8 cellular contexts compared by ENCODE assay signal in genomic region chr11:64762277-64762915, GRCh38. TPM values are rescaled to one million over a fixed set of nuclear protein-coding genes. Genes with fewer than 3 reads are reported as not detected.
A peak's percentile ranks its signal among the peaks of the same experiment; 100 is the strongest.
DNase-seq lines count a peak whose midpoint lies in the region; ATAC-seq and TF ChIP-seq lines count a peak whose summit lies in the region.

No MANE protein-coding gene starts in this region.

- H3K9me2 ChIP-seq in GM23338 (ENCODE audit: insufficient read depth), result no peaks in the 10 kb centered on the region

- peak overlapping the region; percentile 93 for H3K27ac Mint-ChIP-seq in GM23338

- 84 to 87% methylated on average over 7 to 8 of the region's 10 CpGs for WGBS in mesodermal cell (ENCODE audit: insufficient coverage in 2 of 2), 2 experiments

- CTCF ChIA-PET in A673 (lab: Charles Lee), result no interaction called here

- H3K27ac ChIP-seq in A673 (ENCODE audit: low read depth, low read length, poor library complexity, severe bottlenecking) (peak overlapping the region; percentile 60), GM23338 (ENCODE audit: low read depth) (peak overlapping the region; percentile 96), angular gyrus (ENCODE audit: low read depth, low read length) (peak overlapping the region; percentile 4), mesodermal cell (ENCODE audit: low read depth, low read length, severe bottlenecking) (peak overlapping the region; percentile 29), colonic mucosa (no peak overlapping the region)

- H4K20me1 ChIP-seq in GM23338 (replicated peaks; ENCODE audit: insufficient read depth), result peaks cover 18% of the 10 kb centered on the region

- H3K4me3 ChIP-seq in A673 (ENCODE audit: low read depth, low read length, poor library complexity, severe bottlenecking) (no peak overlapping the region), GM23338 (peak overlapping the region; percentile 40), mesodermal cell (ENCODE audit: extremely low read depth, insufficient read depth, low read length, poor library complexity, severe bottlenecking) (no peak overlapping the region), colonic mucosa (no peak overlapping the region)

- H3K27me3 Mint-ChIP-seq in GM23338 (ENCODE audit: insufficient read depth, low read depth, poor library complexity), result peaks cover 44% of the 10 kb centered on the region

- H3K4me2 ChIP-seq in GM23338, result peak overlapping the region; percentile 76

- BruUV-seq in A673 (replicated peaks; lab: Mats Ljungman, UMichigan), result no TSS peak

- H3K4me1 ChIP-seq in A673 (ENCODE audit: insufficient read depth, low read length, poor library complexity, severe bottlenecking) (peaks cover 30% of the 10 kb centered on the region), GM23338 (ENCODE audit: insufficient read depth) (peaks cover 66% of the 10 kb centered on the region), mesodermal cell (ENCODE audit: control insufficient read depth, insufficient read depth, low read length, poor library complexity, severe bottlenecking) (peaks cover 55% of the 10 kb centered on the region), colonic mucosa (peaks cover 7% of the 10 kb centered on the region)

- no peaks in the 10 kb centered on the region for H3K27me3 ChIP-seq in A673 (replicated peaks; ENCODE audit: insufficient read depth, low read depth, low read length, poor library complexity)
- H3K27me3 ChIP-seq in GM23338 (ENCODE audit: insufficient read depth), result no peaks in the 10 kb centered on the region
- H3K27me3 ChIP-seq in colonic mucosa, result no peaks in the 10 kb centered on the region

- peaks cover 55% of the 10 kb centered on the region for H3F3A ChIP-seq in GM23338 (replicated peaks; ENCODE audit: low read depth)

- peaks cover 13% of the 10 kb centered on the region; the same call in 1 of the 2 replicates for H3K79me2 ChIP-seq in GM23338 (replicated peaks; ENCODE audit: insufficient read depth)

- POLR2A ChIA-PET in A673 (lab: Charles Lee; ENCODE audit: low non-redundant PET), result interaction anchor here (1.0 kb wide), 1 partner anchor 12 kb away, joined by 3 read pairs; no protein-coding TSS in a partner anchor

- no peak overlapping the region for H2AFZ ChIP-seq in GM23338

- H3K36me3 ChIP-seq in A673 (ENCODE audit: insufficient read depth, low read length, poor library complexity, severe bottlenecking), result peaks cover 50% of the 10 kb centered on the region
- H3K36me3 ChIP-seq in GM23338 (ENCODE audit: insufficient read depth), result peaks cover 14% of the 10 kb centered on the region
- peaks cover 53% of the 10 kb centered on the region for H3K36me3 ChIP-seq in mesodermal cell (ENCODE audit: control insufficient read depth, insufficient read depth, low read length)
- H3K36me3 ChIP-seq in colonic mucosa, result peaks cover 26% of the 10 kb centered on the region

- no peaks in the 10 kb centered on the region; the same call in 1 of the 3 replicates for H3K9me3 Mint-ChIP-seq in GM23338

- H3K9me3 ChIP-seq in A673 (ENCODE audit: low read depth, low read length, poor library complexity, severe bottlenecking) (no peaks in the 10 kb centered on the region), mesodermal cell (ENCODE audit: control insufficient read depth, low read length) (no peaks in the 10 kb centered on the region), colonic mucosa (no peaks in the 10 kb centered on the region)

- no peak overlapping the region for H3K9ac ChIP-seq in colonic mucosa (ENCODE audit: low read depth in 2 of 2, low read length in 2 of 2)

- peaks cover 83% of the 10 kb centered on the region for H3K4me1 Mint-ChIP-seq in GM23338

- peaks cover 48% of the 10 kb centered on the region for H3K36me3 Mint-ChIP-seq in GM23338 (ENCODE audit: low read depth)

- peak overlapping the region; percentile 51 for H3K4me3 Mint-ChIP-seq in GM23338

- DNase-seq in A673 (ENCODE audit: low spot score) (no peak), GM23338 (ENCODE audit: low spot score) (peak; percentile 77), colonic mucosa (no peak), NCI-H2196 (lab: John Stamatoyannopoulos, UW; ENCODE audit: unreplicated experiment) (no peak), dedifferentiated amniotic fluid mesenchymal stem cell (ENCODE audit: extremely low spot score) (no peak), SIG-M5 (lab: John Stamatoyannopoulos, UW) (no peak)

- intact Hi-C loops in A673 (cut with micrococcal nuclease; ENCODE audit: unreplicated experiment) (no loop called here), colonic mucosa (cut with DNase I) (no loop called here)

- TF ChIP-seq CTCF in A673 (conservative IDR thresholded peaks at IDR 0.05; ENCODE audit: low read depth, low read length), result no peak
- TF ChIP-seq CTCF in GM23338 (conservative IDR thresholded peaks at IDR 0.05; ENCODE audit: low read depth in 2 of 2), result no peak
- TF ChIP-seq CTCF in colonic mucosa (IDR thresholded peaks at IDR 0.05), result no peak

- ATAC-seq in GM23338, result peak; percentile 40

TF ChIP-seq in GM23338, 12 proteins besides CTCF, POLR2A, EP300 and RAD21:
- no peak for TF ChIP-seq NANOG (IDR thresholded peaks at IDR 0.05; ENCODE audit: borderline replicate concordance)
- no peak for TF ChIP-seq ETS1 (IDR thresholded peaks at IDR 0.05)
- 0 out of 2 replicates have a peak, but pooled peaks have one; percentile 29 for TF ChIP-seq POLR2AphosphoS5 (IDR thresholded peaks at IDR 0.05; ENCODE audit: low read depth)

RNA-seq across cellular contexts. Expression of gene PYGM, which starts 2.6 kb away (rescaled TPM):
- total RNA-seq in A673 (2021) (2.4 and 2.9 TPM in 2 replicates), colonic mucosa (1 to 10 TPM; 1.6 to 2.7 TPM)
- total RNA-seq in GM23338 (2014; rRNA removed; shearing (Covaris generic)), result 3.9 and 4.4 TPM in 2 replicates
- polyA plus RNA-seq in GM23338 (2016; fragmentation: Nextera tagmentation; extraction: Ambion mirVana), result 1.5 and 2.8 TPM in 2 replicates
- polyA plus RNA-seq in mesodermal cell (2013, experiment 1 of 2), result 1.4 TPM
- 1.3 TPM for polyA plus RNA-seq in mesodermal cell (2013, experiment 2 of 2)

RNA-seq across cellular contexts. Expression of gene SF1, which starts 15.9 kb away (rescaled TPM):
- 467 and 472 TPM in 2 replicates for total RNA-seq in A673 (2021)
- total RNA-seq in GM23338 (2014; rRNA removed; shearing (Covaris generic)), result 235 and 252 TPM in 2 replicates
- polyA plus RNA-seq in GM23338 (2016; fragmentation: Nextera tagmentation; extraction: Ambion mirVana), result 76.9 and 82.9 TPM in 2 replicates
- 142 TPM for polyA plus RNA-seq in mesodermal cell (2013, experiment 1 of 2)
- 144 TPM for polyA plus RNA-seq in mesodermal cell (2013, experiment 2 of 2)
- 100 to 1,000 TPM; 164 to 220 TPM for total RNA-seq in colonic mucosa

RNA-seq across cellular contexts. Expression of gene RASGRP2, which starts 18.5 kb away (rescaled TPM):
- total RNA-seq in A673 (2021) (2.0 and 3.5 TPM in 2 replicates), colonic mucosa (1 to 10 TPM; 2.8 to 3.5 TPM)
- total RNA-seq in GM23338 (2014; rRNA removed; shearing (Covaris generic)), result 30.1 and 34.4 TPM in 2 replicates
- 50.4 and 60.5 TPM in 2 replicates for polyA plus RNA-seq in GM23338 (2016; fragmentation: Nextera tagmentation; extraction: Ambion mirVana)
- 18.7 TPM for polyA plus RNA-seq in mesodermal cell (2013, experiment 1 of 2)
- polyA plus RNA-seq in mesodermal cell (2013, experiment 2 of 2), result 14.0 TPM

RNA-seq across cellular contexts. Expression of gene NRXN2, which starts 39.4 kb away (rescaled TPM):
- total RNA-seq in A673 (2021) (5.0 and 6.1 TPM in 2 replicates), colonic mucosa (1 to 10 TPM; 2.2 to 5.4 TPM)
- total RNA-seq in GM23338 (2014; rRNA removed; shearing (Covaris generic)), result 17.0 and 22.1 TPM in 2 replicates
- 3.4 and 5.7 TPM in 2 replicates for polyA plus RNA-seq in GM23338 (2016; fragmentation: Nextera tagmentation; extraction: Ambion mirVana)
- 9.7 TPM for polyA plus RNA-seq in mesodermal cell (2013, experiment 1 of 2)
- 5.8 TPM for polyA plus RNA-seq in mesodermal cell (2013, experiment 2 of 2)

RNA-seq across cellular contexts. Expression of gene MAP4K2, which starts 40.6 kb away (rescaled TPM):
- total RNA-seq in A673 (2021) (46.5 and 50.5 TPM in 2 replicates), colonic mucosa (10 to 100 TPM in 1 of 2 donors, 1 to 10 TPM in 1; 9.2 to 13.3 TPM)
- 32.3 and 42.6 TPM in 2 replicates for total RNA-seq in GM23338 (2014; rRNA removed; shearing (Covaris generic))
- 9.9 and 11.2 TPM in 2 replicates for polyA plus RNA-seq in GM23338 (2016; fragmentation: Nextera tagmentation; extraction: Ambion mirVana)
- polyA plus RNA-seq in mesodermal cell (2013, experiment 1 of 2), result 43.9 TPM
- polyA plus RNA-seq in mesodermal cell (2013, experiment 2 of 2), result 33.9 TPM
